9 cellular contexts compared by ENCODE assay signal in genomic region chr6:36735110-36735971, GRCh38. TPM values are rescaled to one million over a fixed set of nuclear protein-coding genes. Genes with fewer than 3 reads are reported as not detected.
DNase-seq lines count a peak whose midpoint lies in the region; ATAC-seq and TF ChIP-seq lines count a peak whose summit lies in the region.
"Had no signal": no experiment of that assay in that cellular context is flagged by ENCODE, and none has a peak within 500 bp of the region (broad histone marks: within the 10 kb centered on the region; RNA-seq: fewer than 3 reads in every experiment).

No MANE protein-coding gene starts in this region.

- TF ChIP-seq CTCF in GM12865 (IDR thresholded peaks at IDR 0.05; ENCODE audit: insufficient read depth, low read depth, low read length, missing control alignments) = no peak
- TF ChIP-seq CTCF in glutamatergic neuron (IDR thresholded peaks at IDR 0.05; ENCODE audit: partially characterized antibody, unreplicated experiment) = no peak
- TF ChIP-seq CTCF in type B pancreatic cell (conservative IDR thresholded peaks at IDR 0.05) = no peak

- no peak for ATAC-seq in GM21381 (IDR thresholded peaks at IDR 0.05; ENCODE audit: unreplicated experiment)

- H3K9me3 Mint-ChIP-seq in glutamatergic neuron (ENCODE audit: unreplicated experiment) (peaks cover 2% of the 10 kb centered on the region), type B pancreatic cell (no peaks in the 10 kb centered on the region)

- H3K4me3 Mint-ChIP-seq in glutamatergic neuron (ENCODE audit: unreplicated experiment) (no peak overlapping the region), type B pancreatic cell (no peak overlapping the region)

- H3K27me3 Mint-ChIP-seq in glutamatergic neuron (ENCODE audit: unreplicated experiment) (peaks cover 9% of the 10 kb centered on the region), type B pancreatic cell (no peaks in the 10 kb centered on the region)

- no peak overlapping the region for H3K27ac Mint-ChIP-seq in glutamatergic neuron (ENCODE audit: unreplicated experiment)
- no peak overlapping the region for H3K27ac Mint-ChIP-seq in type B pancreatic cell

- DNase-seq in GM12865 (ENCODE audit: low read depth) (peak; percentile 43), NOMO-1 treated with DMSO at 0.1 percent for 48 hours (lab: John Stamatoyannopoulos, UW; ENCODE audit: unreplicated experiment) (peak; percentile 92), cerebellum (ENCODE audit: low spot score) (peak; percentile 70), medulla oblongata (ENCODE audit: extremely low spot score) (peak; percentile 47), ureter (ENCODE audit: low spot score) (peak; percentile 84), glutamatergic neuron (no peak), type B pancreatic cell (ENCODE audit: extremely low spot score, unreplicated experiment) (no peak)

- H3K4me3 ChIP-seq in GM12865 (ENCODE audit: low read depth, low read length) = no peak overlapping the region
- H3K4me3 ChIP-seq: PC-9 had no signal

- H3K4me1 Mint-ChIP-seq in glutamatergic neuron (ENCODE audit: low read depth, unreplicated experiment) (peaks cover 3% of the 10 kb centered on the region), type B pancreatic cell (ENCODE audit: unreplicated experiment) (peaks cover 4% of the 10 kb centered on the region)

- H3K36me3 Mint-ChIP-seq in glutamatergic neuron (ENCODE audit: unreplicated experiment) (peaks cover 4% of the 10 kb centered on the region), type B pancreatic cell (no peaks in the 10 kb centered on the region)

RNA-seq across cellular contexts. Expression of gene RAB44, which starts 37.7 kb away (rescaled TPM):
- not detected for total RNA-seq in cerebellum
- 1.0 TPM for total RNA-seq in ureter
- not detected for total RNA-seq in glutamatergic neuron (ENCODE audit: unreplicated experiment)
- total RNA-seq in type B pancreatic cell (ENCODE audit: low replicate concordance) = 0.07 TPM in 1 of 2 replicates, not detected in the other
- total RNA-seq: PC-9 had no signal

RNA-seq across cellular contexts. Expression of gene CDKN1A, which starts 56.8 kb away (rescaled TPM):
- total RNA-seq in cerebellum = 2.2 TPM
- total RNA-seq in ureter = 82.8 TPM
- total RNA-seq in glutamatergic neuron (ENCODE audit: unreplicated experiment) = 41.3 TPM
- total RNA-seq in type B pancreatic cell (ENCODE audit: low replicate concordance) = 76.3 and 185 TPM in 2 replicates

Comparison
In these comparisons a context has a peak if more than half of its experiments do, and no peak if none do; other contexts are left out.
1. DNase-seq: peak in GM12865 (single experiment), NOMO-1 treated with DMSO at 0.1 percent for 48 hours (single experiment), cerebellum (single experiment), medulla oblongata (single experiment) and ureter (single experiment); none in glutamatergic neuron (single experiment) and type B pancreatic cell (single experiment).
2. RNA of gene CDKN1A, which starts 56.8 kb away (total RNA-seq): 82.8 TPM in ureter (single experiment), 76.3 to 185 TPM in type B pancreatic cell and 41.3 TPM in glutamatergic neuron (single experiment); 2.2 TPM in cerebellum (single experiment); every median in the first group is over 10 times any median in the second.